ENCODE assay signal across 15 cellular contexts in genomic region chr4:86054676-86055075, GRCh38.
A peak's percentile ranks its signal among the peaks of the same experiment; 100 is the strongest.
DNase-seq lines count a peak whose midpoint lies in the region; ATAC-seq and TF ChIP-seq lines count a peak whose summit lies in the region.
"Had no signal": no experiment of that assay in that cellular context is flagged by ENCODE, and none has a peak within 500 bp of the region (broad histone marks: within the 10 kb centered on the region; RNA-seq: fewer than 3 reads in every experiment).

No MANE protein-coding gene starts in this region.

- H3K27me3 Mint-ChIP-seq in neural crest cell (ENCODE audit: low read depth) = no peaks in the 10 kb centered on the region
- H3K27me3 Mint-ChIP-seq: CD8-positive, alpha-beta memory T cell had no signal

- DNase-seq in DMS 273 (lab: John Stamatoyannopoulos, UW; ENCODE audit: unreplicated experiment) = peak; percentile 65
- peak; percentile 86 for DNase-seq in NCI-H1694 treated with DMSO at 0.1 percent for 48 hours (lab: John Stamatoyannopoulos, UW)
- peak; percentile 81 for DNase-seq in cerebellar cortex (ENCODE audit: low spot score)
- no peak for DNase-seq in neural crest cell (ENCODE audit: low read depth, low spot score)
- DNase-seq in coronary artery (ENCODE audit: low spot score) = no peak
- no peak for DNase-seq in NCI-H2227 treated with DMSO at 0.1 percent for 48 hours (lab: John Stamatoyannopoulos, UW)
- DNase-seq: CD8-positive, alpha-beta memory T cell; NCI-H1417 treated with DMSO at 0.1 percent for 48 hours; NCI-H2081 treated with DMSO at 0.1 percent for 48 hours; NCI-H226 had no signal

- no peaks in the 10 kb centered on the region for H3K36me3 Mint-ChIP-seq in neural crest cell (ENCODE audit: low read depth)
- H3K36me3 Mint-ChIP-seq: CD8-positive, alpha-beta memory T cell had no signal

- H3K4me3 ChIP-seq in coronary artery = no peak overlapping the region
- H3K4me3 ChIP-seq: BLaER1, K562 had no signal

- H3K9me3 Mint-ChIP-seq in neural crest cell = no peaks in the 10 kb centered on the region

- H3K4me3 Mint-ChIP-seq in neural crest cell = no peak overlapping the region
- H3K4me3 Mint-ChIP-seq: CD8-positive, alpha-beta memory T cell had no signal

- peak overlapping the region; percentile 3 for H3K27ac Mint-ChIP-seq in neural crest cell (ENCODE audit: unreplicated experiment)
- H3K27ac Mint-ChIP-seq: CD8-positive, alpha-beta memory T cell had no signal

- ATAC-seq in GM21619 (IDR thresholded peaks at IDR 0.05; ENCODE audit: unreplicated experiment) = no peak
- no peak for ATAC-seq in esophagus mucosa
- ATAC-seq: K562 had no signal

- TF ChIP-seq CTCF in neural crest cell (conservative IDR thresholded peaks at IDR 0.05) (no peak), coronary artery (IDR thresholded peaks at IDR 0.05) (no peak)

- peaks cover 9% of the 10 kb centered on the region for H3K4me1 Mint-ChIP-seq in neural crest cell
- H3K4me1 Mint-ChIP-seq: CD8-positive, alpha-beta memory T cell had no signal

- H3K27ac ChIP-seq in coronary artery = no peak overlapping the region
- H3K27ac ChIP-seq: BLaER1, RWPE1 had no signal

Comparison
In these comparisons a context has a peak if more than half of its experiments do, and no peak if none do; other contexts are left out.
1. DNase-seq: peak in DMS 273 (single experiment), NCI-H1694 treated with DMSO at 0.1 percent for 48 hours (single experiment) and cerebellar cortex (single experiment); none in neural crest cell (single experiment), coronary artery (single experiment) and NCI-H2227 treated with DMSO at 0.1 percent for 48 hours (single experiment).